16 cellular contexts compared by ENCODE assay signal in genomic region chr5:160744253-160745112, GRCh38.
"Had no signal": no experiment of that assay in that cellular context is flagged by ENCODE, and none has a peak within 500 bp of the region (broad histone marks: within the 10 kb centered on the region; RNA-seq: fewer than 3 reads in every experiment).

No MANE protein-coding gene starts in this region.

- H3K9me3 Mint-ChIP-seq: activated naive CD4-positive, alpha-beta T cell treated with anti-CD3 and anti-CD28 coated beads, Interleukin-2, amount 50 U/mL, for 24 hours; natural killer cell treated with Interleukin-12 subunit alpha and Interleukin-12 subunit beta and Interleukin-15 and Interleukin-18, amount 100 ng/mL, for 72 hours had no signal

- H3K36me3 Mint-ChIP-seq: activated naive CD4-positive, alpha-beta T cell treated with anti-CD3 and anti-CD28 coated beads, Interleukin-2, amount 50 U/mL, for 24 hours; natural killer cell treated with Interleukin-12 subunit alpha and Interleukin-12 subunit beta and Interleukin-15 and Interleukin-18, amount 100 ng/mL, for 72 hours had no signal

- H3K9me3 ChIP-seq: ascending aorta, breast epithelium, prostate gland, tibial nerve, uterus had no signal

- H3K4me3 ChIP-seq: ascending aorta, breast epithelium, prostate gland, tibial nerve, uterus had no signal

- H3K27ac Mint-ChIP-seq: activated naive CD4-positive, alpha-beta T cell treated with anti-CD3 and anti-CD28 coated beads, Interleukin-2, amount 50 U/mL, for 24 hours; natural killer cell treated with Interleukin-12 subunit alpha and Interleukin-12 subunit beta and Interleukin-15 and Interleukin-18, amount 100 ng/mL, for 72 hours had no signal

- ATAC-seq: activated CD4-positive, CD25-positive, alpha-beta regulatory T cell treated with anti-CD3 and anti-CD28 coated beads, Interleukin-2, amount 50 U/mL, for 24 hours; natural killer cell treated with Interleukin-12 subunit alpha and Interleukin-12 subunit beta and Interleukin-15 and Interleukin-18, amount 100 ng/mL, for 72 hours; right cardiac atrium had no signal

- H3K36me3 ChIP-seq: ascending aorta, breast epithelium, prostate gland, tibial nerve, uterus had no signal

- H3K27me3 ChIP-seq: ascending aorta, breast epithelium, tibial nerve, uterus had no signal

- H3K27ac ChIP-seq: ascending aorta, breast epithelium, prostate gland, uterus had no signal

- DNase-seq: activated gamma-delta T cell; cortex of kidney; effector memory CD4-positive, alpha-beta T cell; foreskin fibroblast; stimulated activated CD4-positive, alpha-beta T cell treated with anti-CD3 and anti-CD28 coated beads, Interleukin-2, amount 100 ng/mL, for 24 hours; stimulated activated naive CD4-positive, alpha-beta T cell treated with Interleukin-2 at 50 U/mL for 16 hours; T1000; uterus had no signal

- H3K4me1 Mint-ChIP-seq: activated naive CD4-positive, alpha-beta T cell treated with anti-CD3 and anti-CD28 coated beads, Interleukin-2, amount 50 U/mL, for 24 hours had no signal

- H3K4me3 Mint-ChIP-seq: activated naive CD4-positive, alpha-beta T cell treated with anti-CD3 and anti-CD28 coated beads, Interleukin-2, amount 50 U/mL, for 24 hours; natural killer cell treated with Interleukin-12 subunit alpha and Interleukin-12 subunit beta and Interleukin-15 and Interleukin-18, amount 100 ng/mL, for 72 hours had no signal

- H3K4me1 ChIP-seq: ascending aorta, breast epithelium, prostate gland, uterus had no signal
